In the genomic region with DNA sequence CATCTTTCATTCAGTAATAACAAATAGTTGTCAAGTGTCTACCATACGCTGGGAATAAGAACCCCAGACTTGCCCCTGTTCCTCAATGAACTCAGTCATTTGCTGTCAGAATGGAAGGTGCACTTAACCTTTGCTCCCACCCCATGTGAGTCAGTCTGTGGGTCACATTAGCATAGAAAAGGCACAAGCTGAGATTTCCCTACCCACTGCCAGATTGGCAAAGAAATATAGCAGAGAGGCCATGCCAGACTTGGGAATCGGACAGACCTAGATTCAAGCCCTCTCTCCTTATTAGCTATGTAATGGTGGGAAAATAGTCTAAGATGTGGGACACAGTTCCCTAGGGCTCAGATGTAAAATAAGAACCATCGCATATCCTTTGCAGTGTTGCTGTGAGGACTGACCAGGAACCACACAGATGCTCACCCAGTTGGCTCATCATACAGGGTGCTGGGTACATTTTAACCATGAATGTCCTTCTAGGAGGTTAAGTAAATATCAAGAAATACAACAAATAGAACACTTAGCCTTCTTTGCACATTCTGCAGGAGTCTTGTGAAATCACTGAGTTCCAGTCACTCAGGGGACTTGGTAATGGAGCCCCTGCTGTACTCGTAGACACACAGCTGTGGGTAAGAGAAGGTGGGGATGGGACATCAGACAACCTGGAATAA, we compare ENCODE assay signal across 29 cellular contexts.
"Had no signal": no experiment of that assay in that cellular context is flagged by ENCODE, and none has a peak within 500 bp of the region (broad histone marks: within the 10 kb centered on the region; RNA-seq: fewer than 3 reads in every experiment).

No MANE protein-coding gene starts in this region.

- H3K9me3 Mint-ChIP-seq: activated CD4-positive, alpha-beta memory T cell treated with anti-CD3 and anti-CD28 coated beads for 36 hours; activated CD4-positive, alpha-beta T cell treated with anti-CD3 and anti-CD28 coated beads, Interleukin-2, amount 10 ng/mL, durations not matched to agents 24 days and 14 days; activated T-cell treated with anti-CD3 and anti-CD28 coated beads, Interleukin-2, amount 50 U/mL, for 24 hours; naive B cell; nephron progenitor cell had no signal

- H3K27me3 ChIP-seq: breast epithelium, colonic mucosa, gastroesophageal sphincter, neutrophil, spleen, testis, transverse colon had no signal

- DNase-seq: activated CD4-positive, alpha-beta memory T cell treated with anti-CD3 and anti-CD28 coated beads for 36 hours; activated CD4-positive, alpha-beta T cell treated with anti-CD3 and anti-CD28 coated beads, Interleukin-2, amount 10 ng/mL, durations not matched to agents 24 days and 14 days; activated CD4-positive, CD25-positive, alpha-beta regulatory T cell treated with anti-CD3 and anti-CD28 coated beads, Interleukin-2, amount 50 U/mL, for 72 hours; activated CD8-positive, alpha-beta memory T cell treated with anti-CD3 and anti-CD28 coated beads, Interleukin-2, amount 50 U/mL, for 48 hours; activated gamma-delta T cell; activated naive CD4-positive, alpha-beta T cell treated with anti-CD3 and anti-CD28 coated beads, Interleukin-2, amount 50 U/mL, for 16 hours; activated T-cell treated with anti-CD3 and anti-CD28 coated beads, Interleukin-2, amount 50 U/mL, for 24 hours; amniotic stem cell; central memory CD4-positive, alpha-beta T cell; colonic mucosa; effector memory CD4-positive, alpha-beta T cell; head of caudate nucleus; left ventricle myocardium inferior; mammary epithelial cell; naive B cell; nephron progenitor cell; retina; spleen; stimulated activated naive CD8-positive, alpha-beta T cell treated with anti-CD3 and anti-CD28 coated beads, Interleukin-15, Interleukin-2, amounts not matched to agents 100 U/mL and 50 U/mL, for 24 hours; SW 1271; T-helper 17 cell; T1000; testis; transverse colon had no signal

- H3K27ac ChIP-seq: breast epithelium, colonic mucosa, gastroesophageal sphincter, left ventricle myocardium inferior, neutrophil, spleen, testis, transverse colon had no signal

- H3K9me3 ChIP-seq: breast epithelium, colonic mucosa, gastroesophageal sphincter, left ventricle myocardium inferior, neutrophil, spleen, testis, transverse colon had no signal

- H3K36me3 ChIP-seq: breast epithelium, colonic mucosa, gastroesophageal sphincter, left ventricle myocardium inferior, neutrophil, spleen, transverse colon had no signal

- ATAC-seq: gastroesophageal sphincter; stimulated activated naive CD8-positive, alpha-beta T cell treated with anti-CD3 and anti-CD28 coated beads, Interleukin-15, Interleukin-2, amounts not matched to agents 100 U/mL and 50 U/mL, for 24 hours; T-helper 17 cell had no signal

- H3K4me1 Mint-ChIP-seq: activated CD4-positive, alpha-beta T cell treated with anti-CD3 and anti-CD28 coated beads, Interleukin-2, amount 10 ng/mL, durations not matched to agents 24 days and 14 days; naive B cell; nephron progenitor cell; T-helper 17 cell had no signal

- H3K4me1 ChIP-seq: breast epithelium, colonic mucosa, gastroesophageal sphincter, left ventricle myocardium inferior, spleen, testis, transverse colon had no signal

- H3K4me3 Mint-ChIP-seq: activated CD4-positive, alpha-beta memory T cell treated with anti-CD3 and anti-CD28 coated beads for 36 hours; activated CD4-positive, alpha-beta T cell treated with anti-CD3 and anti-CD28 coated beads, Interleukin-2, amount 10 ng/mL, durations not matched to agents 24 days and 14 days; activated T-cell treated with anti-CD3 and anti-CD28 coated beads, Interleukin-2, amount 50 U/mL, for 24 hours; naive B cell; nephron progenitor cell; T-helper 17 cell had no signal

- H3K27me3 Mint-ChIP-seq: activated CD4-positive, alpha-beta T cell treated with anti-CD3 and anti-CD28 coated beads, Interleukin-2, amount 10 ng/mL, durations not matched to agents 24 days and 14 days; activated T-cell treated with anti-CD3 and anti-CD28 coated beads, Interleukin-2, amount 50 U/mL, for 24 hours; progenitor cell of endocrine pancreas had no signal

- H3K36me3 Mint-ChIP-seq: activated CD4-positive, alpha-beta memory T cell treated with anti-CD3 and anti-CD28 coated beads for 36 hours; naive B cell had no signal

- FAIRE-seq: urothelium cell line had no signal

- H3K4me3 ChIP-seq: breast epithelium, colonic mucosa, gastroesophageal sphincter, left ventricle myocardium inferior, spleen, testis, transverse colon had no signal

- H3K27ac Mint-ChIP-seq: activated CD4-positive, alpha-beta memory T cell treated with anti-CD3 and anti-CD28 coated beads for 36 hours; activated CD4-positive, alpha-beta T cell treated with anti-CD3 and anti-CD28 coated beads, Interleukin-2, amount 10 ng/mL, durations not matched to agents 24 days and 14 days; activated T-cell treated with anti-CD3 and anti-CD28 coated beads, Interleukin-2, amount 50 U/mL, for 24 hours; naive B cell; progenitor cell of endocrine pancreas; T-helper 17 cell had no signal
